Comparison of ENCODE assay signal across 23 cellular contexts in genomic region chr1:84587099-84587498, GRCh38. TPM values are rescaled to one million over a fixed set of nuclear protein-coding genes. Genes with fewer than 3 reads are reported as not detected.
DNase-seq lines count a peak whose midpoint lies in the region; ATAC-seq and TF ChIP-seq lines count a peak whose summit lies in the region.
"Had no signal": no experiment of that assay in that cellular context is flagged by ENCODE, and none has a peak within 500 bp of the region (broad histone marks: within the 10 kb centered on the region; RNA-seq: fewer than 3 reads in every experiment).

No MANE protein-coding gene starts in this region.

- no peaks in the 10 kb centered on the region for H4K20me1 ChIP-seq in osteoblast (ENCODE audit: insufficient read depth, low read length)
- H4K20me1 ChIP-seq: BLaER1 treated with 17β-estradiol and CSF1 and Interleukin-3, amounts not matched to agents 10 nM and 100 nM had no signal

- H3K27me3 ChIP-seq in osteoblast (ENCODE audit: insufficient read depth, low read length) (no peaks in the 10 kb centered on the region), psoas muscle (ENCODE audit: insufficient read depth in 3 of 3, low read length in 2 of 3) (no peaks in the 10 kb centered on the region), HAP-1 (ENCODE audit: low read depth) (no peaks in the 10 kb centered on the region)
- no peaks in the 10 kb centered on the region for H3K27me3 ChIP-seq in effector memory CD4-positive, alpha-beta T cell (replicated peaks; ENCODE audit: control insufficient read depth, insufficient read depth, low read length, poor library complexity, severe bottlenecking)
- H3K27me3 ChIP-seq: BLaER1 treated with 17β-estradiol and CSF1 and Interleukin-3, amounts not matched to agents 10 nM and 100 nM had no signal

- peak overlapping the region; percentile 10 for H2AFZ ChIP-seq in osteoblast (ENCODE audit: low read length)

- DNase-seq in NCI-H446 treated with DMSO at 0.1 percent for 48 hours (lab: John Stamatoyannopoulos, UW) (peak; percentile 44), osteoblast (ENCODE audit: insufficient read length, low spot score, missing footprints) (no peak), psoas muscle (no peak), AG20443 (ENCODE audit: low spot score) (no peak), HAP-1 (ENCODE audit: low spot score in 2 of 2) (no peak), DMS 273 treated with DMSO at 0.1 percent for 48 hours (lab: John Stamatoyannopoulos, UW) (no peak)
- no peak for DNase-seq in effector memory CD4-positive, alpha-beta T cell
- DNase-seq: 8988T; ACHN; AML-193; Caco-2; Calu3; CD4-positive, alpha-beta T cell; CD8-positive, alpha-beta T cell; DMS153; DMS53; DMS79; DND-41; EL; GDM1 had no signal

- no peak for TF ChIP-seq CTCF in osteoblast (IDR thresholded peaks at IDR 0.05; ENCODE audit: extremely low read depth, low read depth, low read length)
- no peak for TF ChIP-seq CTCF in psoas muscle (IDR thresholded peaks at IDR 0.05)

- ATAC-seq in psoas muscle, result peak; percentile 48 to 90 (median 77)
- ATAC-seq: CD8-positive, alpha-beta T cell; GM12878 had no signal

- no peaks in the 10 kb centered on the region for H3K4me1 ChIP-seq in osteoblast (ENCODE audit: insufficient read depth, low read length)
- H3K4me1 ChIP-seq in psoas muscle, result peaks cover 12% of the 10 kb centered on the region
- H3K4me1 ChIP-seq in HAP-1, result peaks cover 14% of the 10 kb centered on the region
- H3K4me1 ChIP-seq in effector memory CD4-positive, alpha-beta T cell (ENCODE audit: control insufficient read depth, insufficient read depth, low read length, poor library complexity, severe bottlenecking), result no peaks in the 10 kb centered on the region
- H3K4me1 ChIP-seq: Caco-2 had no signal

- no peaks in the 10 kb centered on the region for H3K79me2 ChIP-seq in osteoblast (ENCODE audit: insufficient read depth, low read length)

- in situ Hi-C loops in HAP-1 (cut with MboI; ENCODE audit: low sequenced_read_pairs), result no loop called here

- H3K27ac ChIP-seq in osteoblast (ENCODE audit: low read depth, low read length) (no peak overlapping the region), psoas muscle (no peak overlapping the region)
- H3K27ac ChIP-seq in effector memory CD4-positive, alpha-beta T cell (ENCODE audit: insufficient read depth, low read length, poor library complexity, severe bottlenecking), result no peak overlapping the region
- H3K27ac ChIP-seq: BLaER1 treated with 17β-estradiol and CSF1 and Interleukin-3, amounts not matched to agents 10 nM and 100 nM; C4-2B had no signal

- H3K4me2 ChIP-seq in osteoblast (ENCODE audit: insufficient read depth, low read length), result no peak overlapping the region
- H3K4me2 ChIP-seq: BLaER1 treated with 17β-estradiol and CSF1 and Interleukin-3, amounts not matched to agents 10 nM and 100 nM had no signal

- H3K9me3 ChIP-seq in osteoblast (ENCODE audit: low read depth, low read length), result no peaks in the 10 kb centered on the region
- no peaks in the 10 kb centered on the region for H3K9me3 ChIP-seq in psoas muscle
- H3K9me3 ChIP-seq in HAP-1, result peaks cover 3% of the 10 kb centered on the region; the same call in 1 of the 2 replicates
- no peaks in the 10 kb centered on the region for H3K9me3 ChIP-seq in effector memory CD4-positive, alpha-beta T cell (ENCODE audit: control insufficient read depth, low read length)
- H3K9me3 ChIP-seq: Caco-2 had no signal

- intact Hi-C loops in psoas muscle (cut with DNase I), result no loop called here

- WGBS in psoas muscle, 3 donors, result 19 to 34% (median 31%) methylated on average over 3 of the region's 3 CpGs

- H3K4me3 ChIP-seq in osteoblast (ENCODE audit: insufficient read depth, low read length) (no peak overlapping the region), psoas muscle (no peak overlapping the region), HAP-1 (no peak overlapping the region)
- no peak overlapping the region for H3K4me3 ChIP-seq in effector memory CD4-positive, alpha-beta T cell (ENCODE audit: insufficient read depth, low read depth, low read length, poor library complexity, severe bottlenecking)
- H3K4me3 ChIP-seq: BLaER1 treated with 17β-estradiol and CSF1 and Interleukin-3, amounts not matched to agents 10 nM and 100 nM; GM12878 had no signal

- H3K36me3 ChIP-seq in osteoblast (ENCODE audit: insufficient read depth, low read length) (no peaks in the 10 kb centered on the region), psoas muscle (ENCODE audit: insufficient read depth in 1 of 2, low read depth in 1 of 2) (no peaks in the 10 kb centered on the region), HAP-1 (replicated peaks) (no peaks in the 10 kb centered on the region)
- no peaks in the 10 kb centered on the region for H3K36me3 ChIP-seq in effector memory CD4-positive, alpha-beta T cell (ENCODE audit: control insufficient read depth, insufficient read depth, low read length)

RNA-seq across cellular contexts. Expression of gene CTBS, which starts 12.9 kb away (rescaled TPM):
- total RNA-seq in osteoblast (13.0 and 18.3 TPM in 2 replicates), psoas muscle (1 to 10 TPM; 4.4 to 5.2 (median 4.9) TPM)
- polyA plus RNA-seq in psoas muscle, result 1 to 10 TPM; 1.8 to 3.8 (median 2.1) TPM
